ENCODE assay signal across 9 cellular contexts in the genomic region with DNA sequence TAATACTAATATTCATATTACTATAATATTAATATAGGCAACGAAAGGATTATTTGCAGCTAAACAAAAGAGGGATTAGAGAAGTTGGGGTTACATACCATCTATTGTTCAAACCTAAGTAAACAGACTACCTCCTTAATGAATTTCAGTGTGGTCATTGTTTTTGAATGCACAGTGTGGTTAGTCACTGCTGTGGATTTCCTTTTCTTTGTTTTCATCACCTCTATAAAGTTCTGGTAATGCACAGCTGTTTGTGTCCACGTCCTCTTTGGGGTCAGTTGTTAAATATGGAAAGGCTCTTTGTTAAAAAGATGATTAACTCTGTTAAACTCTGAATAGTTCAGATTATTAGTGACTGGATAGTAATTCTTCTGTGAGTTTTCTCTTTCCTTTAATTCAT.
DNase-seq lines count a peak whose midpoint lies in the region; ATAC-seq and TF ChIP-seq lines count a peak whose summit lies in the region.
"Had no signal": no experiment of that assay in that cellular context is flagged by ENCODE, and none has a peak within 500 bp of the region (broad histone marks: within the 10 kb centered on the region; RNA-seq: fewer than 3 reads in every experiment).

No MANE protein-coding gene starts in this region.

- no peaks in the 10 kb centered on the region for H3K79me2 ChIP-seq in GM23248 (ENCODE audit: insufficient read depth)
- H3K79me2 ChIP-seq in mammary epithelial cell (ENCODE audit: insufficient read depth, low read length) = peaks cover 33% of the 10 kb centered on the region

- no peak for ATAC-seq in HG02798 (IDR thresholded peaks at IDR 0.05; ENCODE audit: poor library complexity, unreplicated experiment)
- ATAC-seq in GM21447 (IDR thresholded peaks at IDR 0.05; ENCODE audit: unreplicated experiment) = no peak
- no peak for ATAC-seq in GM18519 (IDR thresholded peaks at IDR 0.05; ENCODE audit: low FRiP score, unreplicated experiment)

- H3K9me3 ChIP-seq in GM23248 (ENCODE audit: low read depth) (no peaks in the 10 kb centered on the region), MG63 (no peaks in the 10 kb centered on the region), mammary epithelial cell (replicated peaks; ENCODE audit: insufficient read depth, low read length) (no peaks in the 10 kb centered on the region)

- peaks cover 6% of the 10 kb centered on the region; the same call in 1 of the 2 replicates for H3F3A ChIP-seq in GM23248 (ENCODE audit: insufficient read depth)

- in situ Hi-C loops in GM23248 (cut with MboI) (loop anchor here (10.0 kb wide), 1 partner anchor 325 kb away; no protein-coding TSS in a partner anchor), mammary epithelial cell (cut with MboI; ENCODE audit: low sequenced_read_pairs in 2 of 2) (no loop called here)

- H3K27ac ChIP-seq in GM23248 (peak overlapping the region; percentile 21; the same call in 1 of the 2 replicates), mammary epithelial cell (ENCODE audit: insufficient read depth, low read depth, low read length) (peak overlapping the region; percentile 90)

- peaks cover 8% of the 10 kb centered on the region for H3K4me1 ChIP-seq in GM23248 (ENCODE audit: insufficient read depth)
- peaks cover 12% of the 10 kb centered on the region for H3K4me1 ChIP-seq in mammary epithelial cell (ENCODE audit: insufficient read depth, low read length)

- DNase-seq in GM23248 = peak; percentile 71
- no peak for DNase-seq in MG63
- peak; percentile 83 for DNase-seq in mammary epithelial cell
- peak; percentile 68 for DNase-seq in myocyte (ENCODE audit: low read depth)
- no peak for DNase-seq in COLO829 (ENCODE audit: low spot score)
- DNase-seq: KG1 had no signal

- H3K36me3 ChIP-seq in GM23248 (ENCODE audit: low read depth) = no peaks in the 10 kb centered on the region
- H3K36me3 ChIP-seq in MG63 = no peaks in the 10 kb centered on the region
- no peaks in the 10 kb centered on the region for H3K36me3 ChIP-seq in mammary epithelial cell (ENCODE audit: insufficient read depth, low read length)

- dilution Hi-C loops in mammary epithelial cell (cut with HindIII; ENCODE audit: low sequenced_read_pairs) = no loop called here

- CTCF ChIA-PET in mammary epithelial cell (lab: Charles Lee; ENCODE audit: low non-redundant PET) = interaction anchor here (0.6 kb wide), 1 partner anchor 382 kb away, joined by 3 read pairs; no protein-coding TSS in a partner anchor

- H4K20me1 ChIP-seq in GM23248 (ENCODE audit: insufficient read depth) (no peaks in the 10 kb centered on the region), mammary epithelial cell (ENCODE audit: insufficient read depth, low read length) (no peaks in the 10 kb centered on the region)

- H3K9ac ChIP-seq in GM23248 (peak overlapping the region; percentile 33), mammary epithelial cell (ENCODE audit: insufficient read depth, low read length) (peak overlapping the region; percentile 97)

- WGBS in GM23248 (ENCODE audit: low coverage in 1 of 2, low lambda C conversion rate in 2 of 2, missing lambda C conversion rate in 2 of 2), 2 experiments = 8 to 21% methylated on average over 2 of the region's 2 CpGs
- 0% methylated on average over 2 of the region's 2 CpGs for WGBS in mammary epithelial cell (ENCODE audit: low coverage, missing lambda C conversion rate)

- intact Hi-C loops in mammary epithelial cell (cut with micrococcal nuclease) = loop anchor here (1.0 to 5.0 kb wide), 3 partner anchors 20 to 175 kb away; no protein-coding TSS in a partner anchor

- H3K4me2 ChIP-seq in GM23248 (ENCODE audit: unreplicated experiment) (peak overlapping the region; percentile 91), mammary epithelial cell (ENCODE audit: insufficient read depth, low read depth, low read length) (peak overlapping the region; percentile 81)

- H3K4me3 ChIP-seq in GM23248 (peak overlapping the region; percentile 84), MG63 (peak overlapping the region; percentile 38), mammary epithelial cell (replicated peaks in 1 of 3; ENCODE audit: insufficient read depth in 1 of 3, low read depth in 2 of 3, low read length in 3 of 3) (peak overlapping the region in 2 of 3 experiments; percentile 61 to 73)

- H3K27me3 ChIP-seq in GM23248 (replicated peaks; ENCODE audit: insufficient read depth) = no peaks in the 10 kb centered on the region
- peaks cover 13% of the 10 kb centered on the region for H3K27me3 ChIP-seq in MG63
- no peaks in the 10 kb centered on the region for H3K27me3 ChIP-seq in mammary epithelial cell (ENCODE audit: insufficient read depth, low read length)

- H2AFZ ChIP-seq in GM23248 = 0 out of 2 replicates have a peak overlapping the region, but pooled peaks have one; percentile 31
- H2AFZ ChIP-seq in mammary epithelial cell (ENCODE audit: low read depth, low read length) = no peak overlapping the region

- BruUV-seq in mammary epithelial cell (replicated peaks; lab: Mats Ljungman, UMichigan) = no TSS peak

- no peak for TF ChIP-seq CTCF in mammary epithelial cell (conservative IDR thresholded peaks at IDR 0.05 in 1 of 2, IDR thresholded peaks at IDR 0.05 in 1 of 2; ENCODE audit: extremely low read depth in 1 of 2, insufficient read depth in 1 of 2, low read depth in 1 of 2, low read length in 2 of 2)

- no peaks in the 10 kb centered on the region for H3K9me2 ChIP-seq in GM23248 (ENCODE audit: insufficient read depth)

Comparison
In these comparisons a context has a peak if more than half of its experiments do, and no peak if none do; other contexts are left out.
1. DNase-seq: peak in GM23248 (single experiment), mammary epithelial cell (single experiment) and myocyte (single experiment); none in MG63 (single experiment) and COLO829 (single experiment).
2. Peak in every context shown above with its lines, with median percentiles within 50 percentile points of each other: H3K4me3 ChIP-seq.